In the genomic region with DNA sequence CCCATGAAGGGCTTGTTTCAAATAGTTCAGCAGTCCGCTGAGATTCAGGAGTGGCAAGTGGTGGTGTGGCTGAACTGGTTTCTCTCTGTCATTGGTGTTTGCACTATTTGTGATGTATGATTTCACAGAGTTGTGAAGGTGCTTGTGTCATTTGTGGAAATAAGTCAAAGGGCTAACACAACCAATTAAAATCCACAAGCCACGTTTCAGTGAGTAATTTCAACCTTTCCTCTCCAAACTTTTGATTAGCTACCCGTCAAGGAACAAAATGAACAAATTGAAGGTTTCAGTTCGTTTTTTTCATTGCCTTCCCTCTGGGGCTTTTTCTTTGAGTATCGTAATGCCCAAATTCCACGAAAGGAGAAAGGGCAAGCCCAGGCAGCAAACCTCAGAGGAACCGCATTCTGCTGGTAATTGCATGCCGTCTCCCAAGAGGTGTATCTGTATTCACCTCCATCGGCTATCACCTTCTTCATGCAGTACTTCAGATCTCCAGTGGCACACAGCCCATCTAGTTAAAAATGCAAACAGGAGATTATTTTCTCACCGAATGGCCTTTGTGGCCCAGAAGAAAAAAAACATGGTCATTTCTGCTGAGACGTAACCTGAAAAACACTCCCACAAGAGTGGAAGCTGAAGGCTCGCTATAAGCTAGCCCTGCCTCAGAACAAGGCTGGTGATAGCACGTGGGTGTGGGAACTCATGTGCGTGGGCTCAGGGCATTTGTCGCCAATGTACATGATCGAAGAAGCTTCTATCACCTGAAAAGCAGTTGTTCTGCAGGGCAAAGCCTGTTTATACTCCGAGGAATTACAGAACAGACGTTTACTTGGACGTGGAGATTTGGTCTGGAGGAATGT, we compare ENCODE assay signal across 1 cellular context.
TF ChIP-seq lines count a peak whose summit lies in the region.

No MANE protein-coding gene starts in this region.

TF ChIP-seq in SK-N-SH, 30 proteins besides CTCF, POLR2A, EP300 and RAD21 (continued from another document):
- TF ChIP-seq NFIC (IDR thresholded peaks at IDR 0.05; ENCODE audit: borderline replicate concordance) (no peak), MEF2A (IDR thresholded peaks at IDR 0.05; ENCODE audit: borderline replicate concordance, low read depth) (no peak), RXRA (IDR thresholded peaks at IDR 0.05; ENCODE audit: borderline replicate concordance, low read depth) (no peak), SMC3 (IDR thresholded peaks at IDR 0.05; ENCODE audit: low read depth, low read length) (no peak), ELF1 (IDR thresholded peaks at IDR 0.05) (no peak), GABPA (IDR thresholded peaks at IDR 0.05; ENCODE audit: low read depth) (no peak), TAF1 (IDR thresholded peaks at IDR 0.05; ENCODE audit: borderline replicate concordance, low read depth, low read length) (no peak)
- TF ChIP-seq, protein P1, sequence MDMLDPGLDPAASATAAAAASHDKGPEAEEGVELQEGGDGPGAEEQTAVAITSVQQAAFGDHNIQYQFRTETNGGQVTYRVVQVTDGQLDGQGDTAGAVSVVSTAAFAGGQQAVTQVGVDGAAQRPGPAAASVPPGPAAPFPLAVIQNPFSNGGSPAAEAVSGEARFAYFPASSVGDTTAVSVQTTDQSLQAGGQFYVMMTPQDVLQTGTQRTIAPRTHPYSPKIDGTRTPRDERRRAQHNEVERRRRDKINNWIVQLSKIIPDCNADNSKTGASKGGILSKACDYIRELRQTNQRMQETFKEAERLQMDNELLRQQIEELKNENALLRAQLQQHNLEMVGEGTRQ (IDR thresholded peaks at IDR 0.05; ENCODE audit: borderline replicate concordance, low read depth, low read length), result no peak
